Comparison of ENCODE assay signal across 8 cellular contexts in the genomic region with DNA sequence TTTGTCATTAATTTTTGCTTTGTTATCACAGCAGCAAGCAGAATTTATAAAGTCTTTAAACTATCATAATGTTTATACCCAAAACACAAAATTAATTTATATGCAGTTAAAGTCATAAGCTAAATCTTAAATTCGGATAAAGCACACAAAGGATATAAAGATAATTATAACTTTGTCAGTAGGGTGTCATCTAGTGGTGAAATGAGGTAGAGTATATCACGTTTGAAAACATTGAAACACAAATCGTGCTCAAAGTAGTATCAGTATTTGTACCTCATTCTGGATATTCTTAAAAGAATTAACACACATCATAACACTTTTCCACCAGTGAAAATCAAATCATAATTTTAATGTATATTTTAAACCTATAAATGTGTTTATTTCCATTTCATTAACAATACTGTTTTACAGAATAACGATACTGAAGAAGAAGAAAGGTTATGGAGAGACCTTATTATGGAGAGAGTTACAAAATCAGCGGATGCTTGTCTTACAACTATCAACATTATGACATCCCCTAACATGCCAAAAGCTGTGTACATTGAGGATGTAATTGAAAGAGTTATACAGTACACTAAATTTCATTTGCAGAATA.
DNase-seq lines count a peak whose midpoint lies in the region; ATAC-seq, FAIRE-seq and TF ChIP-seq lines count a peak whose summit lies in the region.

No MANE protein-coding gene starts in this region.

- no peak overlapping the region for H3K9ac ChIP-seq in MM.1S (ENCODE audit: low read length)
- H3K9ac ChIP-seq in K562 (ENCODE audit: insufficient read depth in 1 of 2, low read depth in 2 of 2, low read length in 2 of 2): no peak overlapping the region
- no peak overlapping the region for H3K9ac ChIP-seq in liver (ENCODE audit: low read depth in 1 of 2, low read length in 2 of 2)

- H3K4me1 ChIP-seq in MM.1S (ENCODE audit: low read length) (peaks cover 12% of the 10 kb centered on the region), K562 (replicated peaks in 1 of 2; ENCODE audit: control insufficient read depth in 2 of 2, insufficient read depth in 2 of 2, low read length in 2 of 2) (no peaks in the 10 kb centered on the region), liver (ENCODE audit: control insufficient read depth in 4 of 4, insufficient read depth in 4 of 4, low read length in 3 of 4) (peaks cover 0 to 14% (median 8%) of the 10 kb centered on the region in 4 donors)

- H3K27ac ChIP-seq in MM.1S (ENCODE audit: low read length): peak overlapping the region; percentile 46; the same call in 1 of the 2 replicates
- H3K27ac ChIP-seq in K562 (ENCODE audit: extremely low read depth, low read depth, low read length): no peak overlapping the region
- no peak overlapping the region for H3K27ac ChIP-seq in liver (ENCODE audit: low read depth in 1 of 2, low read length in 2 of 2)

- H3K4me3 Mint-ChIP-seq in activated CD4-positive, alpha-beta T cell treated with anti-CD3 and anti-CD28 coated beads, Interleukin-2, amount 10 ng/mL, durations not matched to agents 24 days and 14 days: no peak overlapping the region

- H3F3A ChIP-seq in MM.1S (ENCODE audit: insufficient read depth, low read length): peaks cover 8% of the 10 kb centered on the region

- H3K4me2 ChIP-seq in MM.1S (ENCODE audit: low read depth, low read length) (peak overlapping the region; percentile 81; the same call in 1 of the 2 replicates), K562 (ENCODE audit: insufficient read depth, low read length) (no peak overlapping the region)

- POLR2A ChIA-PET in K562 (lab: Yijun Ruan, JAX): interaction anchor here (1.2 kb wide), 2 partner anchors 10 to 12 kb away, joined by 3 read pairs; no protein-coding TSS in a partner anchor

- TF ChIP-seq POLR2A in K562 (conservative IDR thresholded peaks at IDR 0.05): no peak

- peaks cover 24% of the 10 kb centered on the region for H3K36me3 Mint-ChIP-seq in activated CD4-positive, alpha-beta T cell treated with anti-CD3 and anti-CD28 coated beads, Interleukin-2, amount 10 ng/mL, durations not matched to agents 24 days and 14 days (ENCODE audit: low read depth)

- CTCF ChIA-PET in K562 (lab: Yijun Ruan, JAX; ENCODE audit: low intra/inter-chr PET ratio): interaction anchor here (0.6 to 2.2 kb wide), 7 partner anchors 137 to 313 kb away, joined by 3 to 13 read pairs (median 4); no protein-coding TSS in a partner anchor

- TF ChIP-seq EP300 in K562 (IDR thresholded peaks at IDR 0.05; ENCODE audit: low read length): no peak

- no peak overlapping the region for H3K27ac Mint-ChIP-seq in activated CD4-positive, alpha-beta T cell treated with anti-CD3 and anti-CD28 coated beads, Interleukin-2, amount 10 ng/mL, durations not matched to agents 24 days and 14 days

- H4K20me1 ChIP-seq in MM.1S (ENCODE audit: insufficient read depth, low read length) (no peaks in the 10 kb centered on the region), K562 (replicated peaks; ENCODE audit: control insufficient read depth, insufficient read depth, low read length) (no peaks in the 10 kb centered on the region)

- H3K36me3 ChIP-seq in MM.1S (replicated peaks; ENCODE audit: insufficient read depth, low read length) (no peaks in the 10 kb centered on the region; the same call in 1 of the 2 replicates), K562 (ENCODE audit: control insufficient read depth, insufficient read depth, low read length) (peaks cover 79% of the 10 kb centered on the region), liver (ENCODE audit: control insufficient read depth in 4 of 4, insufficient read depth in 3 of 4, low read depth in 1 of 4, low read length in 3 of 4) (peaks cover 6 to 48% (median 16%) of the 10 kb centered on the region in 4 donors)

- no peaks in the 10 kb centered on the region for H3K4me1 Mint-ChIP-seq in activated CD4-positive, alpha-beta T cell treated with anti-CD3 and anti-CD28 coated beads, Interleukin-2, amount 10 ng/mL, durations not matched to agents 24 days and 14 days

- no peaks in the 10 kb centered on the region for H3K9me3 Mint-ChIP-seq in activated CD4-positive, alpha-beta T cell treated with anti-CD3 and anti-CD28 coated beads, Interleukin-2, amount 10 ng/mL, durations not matched to agents 24 days and 14 days

- BruUV-seq in K562 (replicated peaks; lab: Mats Ljungman, UMichigan): no TSS peak

- in situ Hi-C loops in K562 (cut with MboI): no loop called here

- H3K9me2 ChIP-seq in MM.1S (replicated peaks; ENCODE audit: insufficient read depth, low read length): no peaks in the 10 kb centered on the region

- H3K27me3 ChIP-seq in MM.1S (replicated peaks; ENCODE audit: insufficient read depth, low read length) (no peaks in the 10 kb centered on the region), K562 (ENCODE audit: control insufficient read depth in 2 of 2, insufficient read depth in 2 of 2, low read length in 2 of 2) (no peaks in the 10 kb centered on the region), liver (ENCODE audit: control insufficient read depth in 4 of 4, insufficient read depth in 4 of 4, low read length in 3 of 4) (no peaks in the 10 kb centered on the region)

- peak; percentile 77 for ATAC-seq in K562

- H3K9me3 ChIP-seq in MM.1S (replicated peaks; ENCODE audit: insufficient read depth, low read length): no peaks in the 10 kb centered on the region
- no peaks in the 10 kb centered on the region for H3K9me3 ChIP-seq in K562 (replicated peaks; ENCODE audit: control insufficient read depth, insufficient read depth, low read depth, low read length)
- H3K9me3 ChIP-seq in liver (ENCODE audit: control insufficient read depth in 4 of 4, low read length in 3 of 4): no peaks in the 10 kb centered on the region

- H3K9me1 ChIP-seq in K562 (ENCODE audit: control insufficient read depth, insufficient read depth, low read length): no peaks in the 10 kb centered on the region

- intact Hi-C loops in K562 (cut with micrococcal nuclease): loop anchor here (2.0 to 5.0 kb wide), 2 partner anchors 134 to 265 kb away; no protein-coding TSS in a partner anchor
- intact Hi-C loops in activated CD4-positive, alpha-beta T cell treated with anti-CD3 and anti-CD28 coated beads, Interleukin-2, amount 10 ng/mL, durations not matched to agents 24 days and 14 days (cut with micrococcal nuclease): loop anchor here (2.0 to 10.0 kb wide), 2 partner anchors 131 to 267 kb away; a partner anchor contains a TSS

- H3K4me3 ChIP-seq in MM.1S (ENCODE audit: low read length) (peak overlapping the region; percentile 25; the same call in 1 of the 2 replicates), K562 (no peak overlapping the region), liver (ENCODE audit: low read depth in 1 of 3, low read length in 3 of 3) (no peak overlapping the region)

- no peaks in the 10 kb centered on the region for H3K79me2 ChIP-seq in MM.1S (ENCODE audit: low read length)
- no peaks in the 10 kb centered on the region for H3K79me2 ChIP-seq in K562 (ENCODE audit: control insufficient read depth, insufficient read depth, low read length)

- TF ChIP-seq CTCF in MM.1S (IDR thresholded peaks at IDR 0.05; ENCODE audit: low read length) (peak; percentile 77), K562 (IDR thresholded peaks at IDR 0.05 in 2 of 3, conservative IDR thresholded peaks at IDR 0.05 in 1 of 3; ENCODE audit: insufficient read depth in 2 of 3, low read depth in 1 of 3, low read length in 3 of 3) (peak in 2 of 3 experiments; percentile 19 to 73; a peak in 3 of 6 replicates), liver (IDR thresholded peaks at IDR 0.05; ENCODE audit: low read depth, low read length, missing input control) (peak; percentile 43)

- H2AFZ ChIP-seq in MM.1S (ENCODE audit: low read length) (no peak overlapping the region), K562 (ENCODE audit: low read depth, low read length) (no peak overlapping the region)

- no peaks in the 10 kb centered on the region for H3K27me3 Mint-ChIP-seq in activated CD4-positive, alpha-beta T cell treated with anti-CD3 and anti-CD28 coated beads, Interleukin-2, amount 10 ng/mL, durations not matched to agents 24 days and 14 days

- peak; percentile 53 to 62 for TF ChIP-seq RAD21 in K562 (CRISPR knock-in tag; conservative IDR thresholded peaks at IDR 0.05 in 1 of 2, IDR thresholded peaks at IDR 0.05 in 1 of 2)
- TF ChIP-seq RAD21 in liver (IDR thresholded peaks at IDR 0.05): peak; percentile 68 to 72

- 52% methylated on average over 5 of the region's 5 CpGs for WGBS in K562 (ENCODE audit: insufficient coverage, low coverage, missing lambda C conversion rate)
- WGBS in liver: 51% methylated on average over 5 of the region's 5 CpGs

- FAIRE-seq in K562 (lab: Jason Lieb, UNC): peak; percentile 44

- DNase-seq in NCI-H345 (lab: John Stamatoyannopoulos, UW) (peak; percentile 7), NCI-H345 treated with DMSO at 0.1 percent for 48 hours (lab: John Stamatoyannopoulos, UW; ENCODE audit: unreplicated experiment) (no peak), MM.1S (peak; percentile 55), K562 (ENCODE audit: extremely low read depth in 1 of 4, low spot score in 3 of 4) (peak; percentile 12 to 18 (median 16)), UCSD-AML1 (lab: John Stamatoyannopoulos, UW; ENCODE audit: unreplicated experiment) (no peak)
- DNase-seq in activated naive CD4-positive, alpha-beta T cell treated with anti-CD3 and anti-CD28 coated beads, Interleukin-2, amount 50 U/mL, for 16 hours: no peak
- no peak for DNase-seq in activated CD4-positive, alpha-beta T cell treated with anti-CD3 and anti-CD28 coated beads, Interleukin-2, amount 10 ng/mL, durations not matched to agents 24 days and 14 days

TF ChIP-seq in K562, 482 proteins besides CTCF, POLR2A, EP300 and RAD21 (continues in another document):
- 0 out of 2 replicates have a peak, but pooled peaks have one; percentile 15 for TF ChIP-seq SMC3 (conservative IDR thresholded peaks at IDR 0.05; ENCODE audit: insufficient read depth, low read depth, low read length)
- TF ChIP-seq NFE2L1 (tag; IDR thresholded peaks at IDR 0.05; ENCODE audit: borderline replicate concordance, low read depth): 0 out of 2 replicates have a peak, but pooled peaks have one; percentile 7
- no peak for TF ChIP-seq GATA2 (CRISPR knock-in tag; IDR thresholded peaks at IDR 0.05)

TF ChIP-seq in liver, 16 proteins besides CTCF, POLR2A, EP300 and RAD21 (continues in another document):
- TF ChIP-seq FOXA1 (IDR thresholded peaks at IDR 0.05) (no peak), FOXA2 (IDR thresholded peaks at IDR 0.05) (no peak), GABPA (IDR thresholded peaks at IDR 0.05 in 1 of 2, conservative IDR thresholded peaks at IDR 0.05 in 1 of 2) (no peak), HNF4G (IDR thresholded peaks at IDR 0.05) (no peak)

Comparison
In these comparisons a context has a peak if more than half of its experiments do, and no peak if none do; other contexts are left out.
1. DNase-seq: peak in NCI-H345 (single experiment), MM.1S (single experiment) and K562 (4 of 4); none in NCI-H345 treated with DMSO at 0.1 percent for 48 hours (single experiment), activated naive CD4-positive, alpha-beta T cell treated with anti-CD3 and anti-CD28 coated beads, Interleukin-2, amount 50 U/mL, for 16 hours (single experiment), UCSD-AML1 (single experiment) and activated CD4-positive, alpha-beta T cell treated with anti-CD3 and anti-CD28 coated beads, Interleukin-2, amount 10 ng/mL, durations not matched to agents 24 days and 14 days (single experiment).
2. Peak in every context shown above with its lines, with median percentiles within 50 percentile points of each other: CTCF ChIP-seq.